ENCODE assay signal across 8 cellular contexts in the genomic region with DNA sequence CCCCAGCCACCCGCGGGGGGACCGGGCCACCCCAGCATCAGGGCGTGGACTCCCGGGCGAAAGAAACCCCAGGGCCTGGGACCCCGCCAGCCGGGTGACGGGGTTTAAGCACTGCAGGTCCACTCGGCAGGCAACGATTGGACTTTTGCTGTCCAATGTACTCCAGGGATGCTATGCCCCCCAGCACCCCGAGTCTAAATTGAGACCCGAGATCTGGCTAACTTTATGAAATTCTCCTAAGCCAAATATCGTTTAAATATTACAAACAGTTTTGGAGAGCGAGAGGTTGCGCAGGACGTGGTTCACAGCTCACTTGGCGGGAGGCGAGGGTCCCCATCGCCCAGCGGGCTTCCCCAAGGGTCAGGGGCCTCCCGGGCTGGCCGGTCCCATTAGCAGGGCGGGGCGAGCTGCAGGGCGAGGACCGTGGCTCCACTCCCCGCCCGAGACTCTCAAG. TPM values are rescaled to one million over a fixed set of nuclear protein-coding genes. Genes with fewer than 3 reads are reported as not detected.
DNase-seq lines count a peak whose midpoint lies in the region; ATAC-seq and TF ChIP-seq lines count a peak whose summit lies in the region.

No MANE protein-coding gene starts in this region.

- DNase-seq in NOMO-1 (lab: John Stamatoyannopoulos, UW; ENCODE audit: unreplicated experiment in 2 of 2) (peak; percentile 62 to 70), NOMO-1 treated with dmso at 0.1 percent for 144 hours (lab: John Stamatoyannopoulos, UW; ENCODE audit: unreplicated experiment) (no peak), LoVo (ENCODE audit: low spot score) (peak; percentile 24), caudate nucleus (lab: John Stamatoyannopoulos, UW) (peak in 2 of 61 donors; percentile 60 to 63), lung (ENCODE audit: low spot score) (no peak), type B pancreatic cell (ENCODE audit: extremely low spot score, unreplicated experiment) (no peak), UCSD-AML1 (lab: John Stamatoyannopoulos, UW; ENCODE audit: unreplicated experiment) (no peak), RPMI8226 (no peak)

- H3K9me3 Mint-ChIP-seq in type B pancreatic cell = no peaks in the 10 kb centered on the region

- H3K36me3 Mint-ChIP-seq in type B pancreatic cell = no peaks in the 10 kb centered on the region

- peak overlapping the region; percentile 90 for H3K4me3 ChIP-seq in lung

- WGBS in lung, 2 donors = 0% methylated on average over 28 to 29 of the region's 29 CpGs

- H3K4me1 Mint-ChIP-seq in type B pancreatic cell (ENCODE audit: unreplicated experiment) = peaks cover 13% of the 10 kb centered on the region

- peak; percentile 0 for ATAC-seq in lung (ENCODE audit: insufficient read depth, low FRiP score)

- H3K36me3 ChIP-seq in lung (ENCODE audit: control insufficient read depth in 2 of 2, insufficient read depth in 2 of 2, low read length in 2 of 2) = peaks cover 0 to 32% of the 10 kb centered on the region in 2 donors

- peak overlapping the region; percentile 89 for H3K4me3 Mint-ChIP-seq in type B pancreatic cell

- peak overlapping the region; percentile 45 for H3K27ac Mint-ChIP-seq in type B pancreatic cell

- peaks cover 8 to 16% of the 10 kb centered on the region in 2 donors for H3K4me1 ChIP-seq in lung (ENCODE audit: control insufficient read depth in 2 of 2, insufficient read depth in 2 of 2, low read length in 2 of 2)

- H3K9me3 ChIP-seq in lung (ENCODE audit: control insufficient read depth in 2 of 2, insufficient read depth in 1 of 2, low read length in 1 of 2) = no peaks in the 10 kb centered on the region

- H3K27ac ChIP-seq in caudate nucleus (ENCODE audit: low read depth, low read length) (peak overlapping the region; percentile 83), lung (ENCODE audit: low read depth in 1 of 2, low read length in 1 of 2) (peak overlapping the region; percentile 22 to 56)

- TF ChIP-seq CTCF in lung (IDR thresholded peaks at IDR 0.05; ENCODE audit: control extremely low read depth, extremely low read depth) = no peak
- TF ChIP-seq CTCF in type B pancreatic cell (conservative IDR thresholded peaks at IDR 0.05) = no peak

- H3K27me3 ChIP-seq in lung (ENCODE audit: control insufficient read depth, insufficient read depth) = no peaks in the 10 kb centered on the region

- no peaks in the 10 kb centered on the region for H3K27me3 Mint-ChIP-seq in type B pancreatic cell

RNA-seq across cellular contexts. Expression of a gene that starts 0.4 kb away (rescaled TPM):
- total RNA-seq in lung (10 to 100 TPM; 18.2 to 30.5 TPM), type B pancreatic cell (ENCODE audit: low replicate concordance) (50.0 and 55.2 TPM in 2 replicates)
- polyA plus RNA-seq in lung = 10 to 100 TPM; 33.0 to 42.0 TPM

RNA-seq across cellular contexts. Expression of a gene that starts 20.5 kb away (rescaled TPM):
- total RNA-seq in lung (10 to 100 TPM; 22.9 to 29.6 TPM), type B pancreatic cell (ENCODE audit: low replicate concordance) (22.7 and 24.2 TPM in 2 replicates)
- polyA plus RNA-seq in lung = 10 to 100 TPM in 1 of 2 donors, 1 to 10 TPM in 1; 9.3 to 13.6 TPM

RNA-seq across cellular contexts. Expression of a gene that starts 21.1 kb away (rescaled TPM):
- total RNA-seq in lung (not detected), type B pancreatic cell (ENCODE audit: low replicate concordance) (not detected in 2 replicates)
- polyA plus RNA-seq in lung = not detected

RNA-seq across cellular contexts. Expression of a gene that starts 45.8 kb away (rescaled TPM):
- total RNA-seq in lung = not detected
- under 1 TPM in 1 of 2 donors, not detected in 1; 0.07 TPM for polyA plus RNA-seq in lung
- total RNA-seq in type B pancreatic cell (ENCODE audit: low replicate concordance) = not detected in 2 replicates

Comparison
In these comparisons a context has a peak if more than half of its experiments do, and no peak if none do; other contexts are left out.
1. DNase-seq: peak in NOMO-1 (2 of 2) and LoVo (single experiment); none in NOMO-1 treated with dmso at 0.1 percent for 144 hours (single experiment), lung (single experiment), type B pancreatic cell (single experiment), UCSD-AML1 (single experiment) and RPMI8226 (single experiment).